8 cellular contexts compared by ENCODE assay signal in the genomic region with DNA sequence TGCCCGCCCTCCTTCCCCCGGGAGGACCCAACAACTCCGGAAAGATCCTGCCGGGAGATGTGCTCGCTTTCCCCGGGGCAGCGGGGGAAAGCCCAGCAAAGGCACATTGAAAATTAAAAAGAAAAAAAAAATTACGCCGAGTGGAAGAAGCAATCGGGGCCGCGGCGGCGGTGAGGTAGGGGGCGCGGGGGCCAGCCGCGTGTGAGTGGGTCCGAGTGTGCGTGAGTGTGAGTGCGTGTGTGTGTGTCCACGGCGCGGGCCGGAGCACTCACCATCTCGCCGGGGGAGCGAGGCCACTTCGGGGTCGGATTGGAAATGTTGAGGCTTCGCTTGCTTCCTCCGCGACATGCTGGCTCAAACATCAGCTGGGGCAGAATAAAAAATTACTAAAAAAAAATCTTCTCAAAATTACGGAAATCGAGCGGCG. TPM values are rescaled to one million over a fixed set of nuclear protein-coding genes. Genes with fewer than 3 reads are reported as not detected.
DNase-seq lines count a peak whose midpoint lies in the region; ATAC-seq and TF ChIP-seq lines count a peak whose summit lies in the region.

TSS of gene SALL1 (minus strand) at position 377 of the 427 bp plus-strand sequence. CDS start at position 348, 29 bp downstream.

- peaks cover 33% of the 10 kb centered on the region for H3K4me1 ChIP-seq in GM23248 (ENCODE audit: insufficient read depth)
- H3K4me1 ChIP-seq in ascending aorta, result peaks cover 11 to 12% of the 10 kb centered on the region in 2 donors
- no peaks in the 10 kb centered on the region for H3K4me1 ChIP-seq in skeletal muscle satellite cell (ENCODE audit: control insufficient read depth, insufficient read depth, low read length)

- H3K9me2 ChIP-seq in GM23248 (ENCODE audit: insufficient read depth), result no peaks in the 10 kb centered on the region

- H3K9ac ChIP-seq in GM23248, result peak within 1 kb of the TSS; percentile 94
- H3K9ac ChIP-seq in skeletal muscle satellite cell (ENCODE audit: low read depth, low read length), result no peak within 1 kb of the TSS

- in situ Hi-C loops in GM23248 (cut with MboI), result loop anchor here (25.0 kb wide), 1 partner anchor 411 kb away; no protein-coding TSS in a partner anchor

- H3K79me2 ChIP-seq in GM23248 (ENCODE audit: insufficient read depth), result peaks cover 76% of the 10 kb centered on the region

- TF ChIP-seq CTCF in ascending aorta (IDR thresholded peaks at IDR 0.05), result no peak

- intact Hi-C loops in ascending aorta (cut with DNase I), result no loop called here

- DNase-seq in GM23248 (peak; percentile 74), ascending aorta (ENCODE audit: low spot score in 2 of 2) (no peak), iris pigment epithelial cell (ENCODE audit: low read depth) (peak; percentile 17), activated gamma-delta T cell treated with Interleukin-2 at 50 U/mL for 16 hours (no peak), NCI-H2107 (lab: John Stamatoyannopoulos, UW) (no peak)

- no peaks in the 10 kb centered on the region for H3K9me3 ChIP-seq in GM23248 (ENCODE audit: low read depth)
- no peaks in the 10 kb centered on the region for H3K9me3 ChIP-seq in ascending aorta
- peaks cover 3% of the 10 kb centered on the region for H3K9me3 ChIP-seq in skeletal muscle satellite cell (replicated peaks; ENCODE audit: low read length)

- peak within 1 kb of the TSS; percentile 94 for H3K27ac ChIP-seq in GM23248
- H3K27ac ChIP-seq in ascending aorta, result no peak within 1 kb of the TSS

- peak within 1 kb of the TSS; percentile 94 for H3K4me2 ChIP-seq in GM23248 (ENCODE audit: unreplicated experiment)
- H3K4me2 ChIP-seq in skeletal muscle satellite cell (ENCODE audit: low read length), result peak within 1 kb of the TSS; percentile 82

- H3K27me3 ChIP-seq in GM23248 (replicated peaks; ENCODE audit: insufficient read depth) (no peaks in the 10 kb centered on the region), ascending aorta (peaks cover 23% of the 10 kb centered on the region), skeletal muscle satellite cell (ENCODE audit: control insufficient read depth, insufficient read depth, low read length) (peaks cover 58% of the 10 kb centered on the region)

- H3F3A ChIP-seq in GM23248 (ENCODE audit: insufficient read depth), result peaks cover 19% of the 10 kb centered on the region; the same call in 1 of the 2 replicates

- H3K36me3 ChIP-seq in GM23248 (ENCODE audit: low read depth) (no peaks in the 10 kb centered on the region), ascending aorta (no peaks in the 10 kb centered on the region), skeletal muscle satellite cell (ENCODE audit: insufficient read depth, low read length) (no peaks in the 10 kb centered on the region)

- no peak for ATAC-seq in HG03108 (IDR thresholded peaks at IDR 0.05; ENCODE audit: unreplicated experiment)
- ATAC-seq in HG02763 (IDR thresholded peaks at IDR 0.05; ENCODE audit: unreplicated experiment), result no peak

- 2% methylated on average over 32 to 37 of the region's 37 CpGs for WGBS in GM23248 (ENCODE audit: low coverage in 1 of 2, low lambda C conversion rate in 2 of 2, missing lambda C conversion rate in 2 of 2), 2 experiments

- peak within 1 kb of the TSS; percentile 97 for H3K4me3 ChIP-seq in GM23248
- peak within 1 kb of the TSS; percentile 47 to 68 for H3K4me3 ChIP-seq in ascending aorta
- H3K4me3 ChIP-seq in skeletal muscle satellite cell (ENCODE audit: low read length), result peak within 1 kb of the TSS; percentile 59

- H2AFZ ChIP-seq in GM23248, result peak within 1 kb of the TSS; percentile 89

- H4K20me1 ChIP-seq in GM23248 (ENCODE audit: insufficient read depth), result no peaks in the 10 kb centered on the region

RNA-seq across cellular contexts. Expression of gene SALL1, which starts in this region (rescaled TPM):
- 1.8 and 2.6 TPM in 2 replicates for total RNA-seq in GM23248 (2014; rRNA removed; shearing (Covaris generic))
- polyA plus RNA-seq in GM23248 (2016; fragmentation: Nextera tagmentation; extraction: Ambion mirVana), result 1.7 and 1.8 TPM in 2 replicates
- not detected for total RNA-seq in ascending aorta
- total RNA-seq in skeletal muscle satellite cell (2012; rRNA removed), result 0.66 and 1.8 TPM in 2 replicates

Comparison
In these comparisons a context has a peak if more than half of its experiments do, and no peak if none do; other contexts are left out.
1. DNase-seq: peak in GM23248 (single experiment) and iris pigment epithelial cell (single experiment); none in ascending aorta (0 of 2), activated gamma-delta T cell treated with Interleukin-2 at 50 U/mL for 16 hours (single experiment) and NCI-H2107 (single experiment).
2. Peak in every context shown above with its lines, with median percentiles within 50 percentile points of each other: H3K4me3 ChIP-seq.